ENCODE assay signal across 23 cellular contexts in the genomic region with DNA sequence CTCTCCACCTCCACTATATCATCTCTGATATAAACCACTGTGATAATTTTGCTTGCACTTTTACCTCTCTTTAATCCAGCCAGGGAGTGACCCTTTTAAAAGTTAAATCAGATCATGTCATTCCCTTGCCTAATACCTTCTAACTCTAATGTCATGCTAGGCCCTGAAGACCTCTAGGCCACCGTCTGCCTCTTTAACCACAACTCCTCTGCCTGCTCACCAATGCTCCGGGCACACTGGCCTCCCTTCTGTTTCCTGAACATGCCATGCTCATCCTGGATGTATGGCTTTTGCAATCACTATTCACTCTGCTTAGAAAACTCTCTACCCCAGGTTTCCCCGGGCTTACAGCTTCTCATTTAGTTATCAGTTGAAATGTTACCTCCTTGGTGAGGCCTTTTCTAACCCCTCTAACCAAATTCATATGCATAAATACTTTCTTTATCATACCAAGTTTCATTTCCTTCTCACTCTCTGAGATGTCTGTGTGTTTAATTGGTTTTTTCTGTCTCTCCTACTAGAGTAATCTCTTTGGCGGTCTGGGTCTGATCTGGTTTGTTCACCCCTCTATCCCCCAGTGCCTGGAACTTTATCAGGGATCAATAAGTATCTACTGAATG.
A peak's percentile ranks its signal among the peaks of the same experiment; 100 is the strongest.
DNase-seq lines count a peak whose midpoint lies in the region; ATAC-seq lines count a peak whose summit lies in the region.
"Had no signal": no experiment of that assay in that cellular context is flagged by ENCODE, and none has a peak within 500 bp of the region (broad histone marks: within the 10 kb centered on the region; RNA-seq: fewer than 3 reads in every experiment).

No MANE protein-coding gene starts in this region.

- H3K27me3 Mint-ChIP-seq in activated CD4-positive, alpha-beta T cell treated with anti-CD3 and anti-CD28 coated beads, Interleukin-2, amount 10 ng/mL, durations not matched to agents 24 days and 14 days, result no peaks in the 10 kb centered on the region
- no peaks in the 10 kb centered on the region for H3K27me3 Mint-ChIP-seq in T-helper 2 cell treated with Interferon-gamma antibody and Interleukin-4, amounts not matched to agents 5 μg/mL and 100 μg/mL, for 36 hours (ENCODE audit: low read depth)
- no peaks in the 10 kb centered on the region for H3K27me3 Mint-ChIP-seq in naive thymus-derived CD4-positive, alpha-beta T cell

- peak overlapping the region; percentile 30 for H3K27ac Mint-ChIP-seq in activated CD4-positive, alpha-beta T cell treated with anti-CD3 and anti-CD28 coated beads, Interleukin-2, amount 10 ng/mL, durations not matched to agents 24 days and 14 days
- H3K27ac Mint-ChIP-seq in T-helper 2 cell treated with Interferon-gamma antibody and Interleukin-4, amounts not matched to agents 5 μg/mL and 100 μg/mL, for 36 hours, result peak overlapping the region; percentile 59
- peak overlapping the region in 5 of 9 donors; percentile 5 to 46 (median 14) for H3K27ac Mint-ChIP-seq in naive thymus-derived CD4-positive, alpha-beta T cell

- peaks cover 22% of the 10 kb centered on the region for H3K36me3 Mint-ChIP-seq in activated CD4-positive, alpha-beta T cell treated with anti-CD3 and anti-CD28 coated beads, Interleukin-2, amount 10 ng/mL, durations not matched to agents 24 days and 14 days (ENCODE audit: low read depth)
- H3K36me3 Mint-ChIP-seq in T-helper 2 cell treated with Interferon-gamma antibody and Interleukin-4, amounts not matched to agents 5 μg/mL and 100 μg/mL, for 36 hours (ENCODE audit: low read depth), result peaks cover 37% of the 10 kb centered on the region
- H3K36me3 Mint-ChIP-seq in naive thymus-derived CD4-positive, alpha-beta T cell, result peaks cover 0 to 42% (median 16%) of the 10 kb centered on the region in 5 donors

- CTCF ChIA-PET in naive thymus-derived CD4-positive, alpha-beta T cell (lab: Charles Lee), result interaction anchor here (1.2 kb wide), 1 partner anchor 14 kb away, joined by 4 read pairs; no protein-coding TSS in a partner anchor

- ATAC-seq in HG02870 (IDR thresholded peaks at IDR 0.05; ENCODE audit: unreplicated experiment), result peak; percentile 59
- ATAC-seq in naive thymus-derived CD4-positive, alpha-beta T cell, result no peak
- ATAC-seq in GM19467 (IDR thresholded peaks at IDR 0.05; ENCODE audit: unreplicated experiment), result no peak
- ATAC-seq in GM19324 (IDR thresholded peaks at IDR 0.05; ENCODE audit: low FRiP score, unreplicated experiment), result no peak
- ATAC-seq: Panc1 had no signal

- no peak for DNase-seq in activated CD4-positive, alpha-beta T cell treated with anti-CD3 and anti-CD28 coated beads, Interleukin-2, amount 10 ng/mL, durations not matched to agents 24 days and 14 days
- DNase-seq in activated CD4-positive, alpha-beta T cell treated with anti-CD3 and anti-CD28 coated beads, Interleukin-2, amount 50 U/mL, for 48 hours, result no peak
- no peak for DNase-seq in T-helper 2 cell treated with Interferon-gamma antibody and Interleukin-4, amounts not matched to agents 5 μg/mL and 100 μg/mL, for 36 hours (ENCODE audit: low spot score)
- DNase-seq in naive thymus-derived CD4-positive, alpha-beta T cell, result no peak
- DNase-seq in DMS114 treated with DMSO at 0.1 percent for 48 hours (lab: John Stamatoyannopoulos, UW; ENCODE audit: unreplicated experiment), result no peak
- DNase-seq: 8988T; activated CD4-positive, alpha-beta T cell treated with anti-CD3 and anti-CD28 coated beads for 48 hours; activated T-cell treated with anti-CD3 and anti-CD28 coated beads, Interleukin-2, amount 50 U/mL, for 48 hours; anterior cingulate cortex; central memory CD4-positive, alpha-beta T cell; H7; left ventricle myocardium inferior; NCI-H1048; NCI-H2081; NCI-H526 had no signal

- peaks cover 9 to 22% of the 10 kb centered on the region in 2 donors for H3K4me1 ChIP-seq in naive thymus-derived CD4-positive, alpha-beta T cell (ENCODE audit: control insufficient read depth in 2 of 2, insufficient read depth in 2 of 2, low read length in 2 of 2)
- H3K4me1 ChIP-seq: esophagus muscularis mucosa, left ventricle myocardium inferior had no signal

- H3K9me3 ChIP-seq in naive thymus-derived CD4-positive, alpha-beta T cell (ENCODE audit: control insufficient read depth in 2 of 3, low read length in 3 of 3), result no peaks in the 10 kb centered on the region
- H3K9me3 ChIP-seq: esophagus muscularis mucosa, left ventricle myocardium inferior, tibial nerve had no signal

- POLR2A ChIA-PET in naive thymus-derived CD4-positive, alpha-beta T cell (lab: Charles Lee), result interaction anchor here (0.6 to 0.7 kb wide), 2 partner anchors 77 to 699 kb away, joined by 3 read pairs; no protein-coding TSS in a partner anchor

- no peaks in the 10 kb centered on the region for H3K27me3 ChIP-seq in naive thymus-derived CD4-positive, alpha-beta T cell (ENCODE audit: control insufficient read depth in 2 of 2, insufficient read depth in 2 of 2, low read length in 2 of 2)
- H3K27me3 ChIP-seq: esophagus muscularis mucosa, tibial nerve had no signal

- H3K4me3 Mint-ChIP-seq in activated CD4-positive, alpha-beta T cell treated with anti-CD3 and anti-CD28 coated beads, Interleukin-2, amount 10 ng/mL, durations not matched to agents 24 days and 14 days, result no peak overlapping the region
- H3K4me3 Mint-ChIP-seq in T-helper 2 cell treated with Interferon-gamma antibody and Interleukin-4, amounts not matched to agents 5 μg/mL and 100 μg/mL, for 36 hours, result peak overlapping the region; percentile 25
- H3K4me3 Mint-ChIP-seq in naive thymus-derived CD4-positive, alpha-beta T cell, result no peak overlapping the region

- intact Hi-C loops in activated CD4-positive, alpha-beta T cell treated with anti-CD3 and anti-CD28 coated beads, Interleukin-2, amount 10 ng/mL, durations not matched to agents 24 days and 14 days (cut with micrococcal nuclease), result loop anchor here (10.0 kb wide), 1 partner anchor 277 kb away; no protein-coding TSS in a partner anchor
- intact Hi-C loops in naive thymus-derived CD4-positive, alpha-beta T cell (cut with micrococcal nuclease), result loop anchor here in 1 of 2 donors (10.0 kb wide), 1 partner anchor 77 kb away; no protein-coding TSS in a partner anchor

- H3K36me3 ChIP-seq in naive thymus-derived CD4-positive, alpha-beta T cell (ENCODE audit: control insufficient read depth in 2 of 3, insufficient read depth in 3 of 3, low read length in 3 of 3), result no peaks in the 10 kb centered on the region
- H3K36me3 ChIP-seq: esophagus muscularis mucosa, left ventricle myocardium inferior, tibial nerve had no signal

- peaks cover 39% of the 10 kb centered on the region for H3K4me1 Mint-ChIP-seq in activated CD4-positive, alpha-beta T cell treated with anti-CD3 and anti-CD28 coated beads, Interleukin-2, amount 10 ng/mL, durations not matched to agents 24 days and 14 days
- peaks cover 53% of the 10 kb centered on the region for H3K4me1 Mint-ChIP-seq in T-helper 2 cell treated with Interferon-gamma antibody and Interleukin-4, amounts not matched to agents 5 μg/mL and 100 μg/mL, for 36 hours (ENCODE audit: low read depth)
- peaks cover 42 to 90% (median 76%) of the 10 kb centered on the region in 7 donors for H3K4me1 Mint-ChIP-seq in naive thymus-derived CD4-positive, alpha-beta T cell

- H3K27ac ChIP-seq in naive thymus-derived CD4-positive, alpha-beta T cell (ENCODE audit: low read depth, low read length), result no peak overlapping the region
- H3K27ac ChIP-seq: esophagus muscularis mucosa, left ventricle myocardium inferior, SK-N-MC, tibial nerve had no signal

- peaks cover 4% of the 10 kb centered on the region for H3K9me3 Mint-ChIP-seq in activated CD4-positive, alpha-beta T cell treated with anti-CD3 and anti-CD28 coated beads, Interleukin-2, amount 10 ng/mL, durations not matched to agents 24 days and 14 days
- peaks cover 12% of the 10 kb centered on the region for H3K9me3 Mint-ChIP-seq in T-helper 2 cell treated with Interferon-gamma antibody and Interleukin-4, amounts not matched to agents 5 μg/mL and 100 μg/mL, for 36 hours
- peaks cover 0 to 11% (median 0%) of the 10 kb centered on the region in 11 donors for H3K9me3 Mint-ChIP-seq in naive thymus-derived CD4-positive, alpha-beta T cell

- H3K4me3 ChIP-seq in naive thymus-derived CD4-positive, alpha-beta T cell (ENCODE audit: low read length), result no peak overlapping the region
- H3K4me3 ChIP-seq: esophagus muscularis mucosa, left ventricle myocardium inferior, SK-N-MC, smooth muscle cell, tibial nerve had no signal
